Comparison of ENCODE assay signal across 8 cellular contexts in genomic region chr12:27305673-27306504, GRCh38.
DNase-seq lines count a peak whose midpoint lies in the region; ATAC-seq and TF ChIP-seq lines count a peak whose summit lies in the region.

No MANE protein-coding gene starts in this region.

- in situ Hi-C loops in GM13977 (cut with MboI; ENCODE audit: low pct_unique_long_range_greater_than_20kb, low sequenced_read_pairs, unreplicated experiment) = no loop called here

- peak; percentile 33 for TF ChIP-seq CTCF in GM13977 (IDR thresholded peaks at IDR 0.05; ENCODE audit: extremely low read depth, insufficient read depth, missing control alignments)

- ATAC-seq in HG02981 (IDR thresholded peaks at IDR 0.05; ENCODE audit: unreplicated experiment) (no peak), HG03135 (IDR thresholded peaks at IDR 0.05; ENCODE audit: unreplicated experiment) (no peak)

- DNase-seq in GM13977 (ENCODE audit: low spot score) = peak; percentile 17
- peak; percentile 69 for DNase-seq in NCI-H2171 (lab: John Stamatoyannopoulos, UW)
- DNase-seq in amniotic stem cell (lab: John Stamatoyannopoulos, UW) = peak; percentile 4
- DNase-seq in kidney tubule cell (ENCODE audit: low spot score) = peak; percentile 52
- no peak for DNase-seq in activated CD8-positive, alpha-beta memory T cell treated with anti-CD3 and anti-CD28 coated beads, Interleukin-2, amount 50 U/mL, for 48 hours
- DNase-seq in GOT3 (lab: John Stamatoyannopoulos, UW) = no peak

Comparison
In these comparisons a context has a peak if more than half of its experiments do, and no peak if none do; other contexts are left out.
1. DNase-seq: peak in GM13977 (single experiment), NCI-H2171 (single experiment), amniotic stem cell (single experiment) and kidney tubule cell (single experiment); none in activated CD8-positive, alpha-beta memory T cell treated with anti-CD3 and anti-CD28 coated beads, Interleukin-2, amount 50 U/mL, for 48 hours (single experiment) and GOT3 (single experiment).